ENCODE assay signal across 7 cellular contexts in genomic region chr10:132386921-132387320, GRCh38. TPM values are rescaled to one million over a fixed set of nuclear protein-coding genes. Genes with fewer than 3 reads are reported as not detected.
DNase-seq lines count a peak whose midpoint lies in the region; ATAC-seq, FAIRE-seq and TF ChIP-seq lines count a peak whose summit lies in the region.
"Not testable (repeated sequence)": the region's sequence is repeated elsewhere in the genome, so short reads cannot be mapped to it uniquely, and the experiment has no call there.

No MANE protein-coding gene starts in this region.

- not testable (repeated sequence) for H3K36me3 Mint-ChIP-seq in activated T-cell treated with anti-CD3 and anti-CD28 coated beads, Interleukin-2, amount 50 U/mL, for 24 hours (ENCODE audit: low read depth); chondrocyte (ENCODE audit: low read depth); naive B cell; type B pancreatic cell

- H3K9me3 Mint-ChIP-seq in activated T-cell treated with anti-CD3 and anti-CD28 coated beads, Interleukin-2, amount 50 U/mL, for 24 hours; chondrocyte (ENCODE audit: low read depth); naive B cell; type B pancreatic cell: not testable (repeated sequence)

- not testable (repeated sequence) for H3K9me2 ChIP-seq in Loucy (replicated peaks; ENCODE audit: low read depth, low read length)

- peak overlapping the region; percentile 91 for H3K4me2 ChIP-seq in Loucy (ENCODE audit: low read depth, low read length, poor library complexity, severe bottlenecking)

- H3K27ac ChIP-seq in kidney (ENCODE audit: low read depth in 2 of 2, low read length in 2 of 2), result not testable (repeated sequence)
- peak overlapping the region in 5 of 8 donors; percentile 54 to 77 (median 63) for H3K27ac ChIP-seq in spleen

- H3K36me3 ChIP-seq in Loucy (ENCODE audit: insufficient read depth, low read length); kidney (ENCODE audit: control insufficient read depth in 1 of 2, insufficient read depth in 2 of 2, low read length in 2 of 2); spleen: not testable (repeated sequence)

- H3K27me3 Mint-ChIP-seq in activated T-cell treated with anti-CD3 and anti-CD28 coated beads, Interleukin-2, amount 50 U/mL, for 24 hours; chondrocyte (ENCODE audit: low read depth); naive B cell; type B pancreatic cell: not testable (repeated sequence)

- not testable (repeated sequence) for H3K4me1 Mint-ChIP-seq in activated T-cell treated with anti-CD3 and anti-CD28 coated beads, Interleukin-2, amount 50 U/mL, for 24 hours (ENCODE audit: low read depth); chondrocyte (ENCODE audit: low read depth)
- H3K4me1 Mint-ChIP-seq in naive B cell (peaks cover 12 to 23% (median 17%) of the 10 kb centered on the region in 3 donors), type B pancreatic cell (ENCODE audit: unreplicated experiment) (peaks cover 26% of the 10 kb centered on the region)

- H3K4me3 ChIP-seq in Loucy (ENCODE audit: low read length, poor library complexity, severe bottlenecking), result peak overlapping the region; percentile 67
- H3K4me3 ChIP-seq in kidney (ENCODE audit: low read length in 2 of 2); spleen: not testable (repeated sequence)

- 70 to 88% (median 80%) methylated on average over 1 of the region's 1 CpG; no CpG with 5 or more reads in 1 of the 5 donors for WGBS in spleen, 5 donors

- not testable (repeated sequence) for H3K27me3 ChIP-seq in Loucy (ENCODE audit: insufficient read depth, low read length, poor library complexity, severe bottlenecking); spleen (replicated peaks in 1 of 7)

- not testable (repeated sequence) for H3F3A ChIP-seq in Loucy (ENCODE audit: low read depth)

- H3K4me3 Mint-ChIP-seq in activated T-cell treated with anti-CD3 and anti-CD28 coated beads, Interleukin-2, amount 50 U/mL, for 24 hours; chondrocyte (ENCODE audit: unreplicated experiment); type B pancreatic cell: not testable (repeated sequence)
- H3K4me3 Mint-ChIP-seq in naive B cell, result peak overlapping the region in 4 of 8 donors; percentile 34 to 79 (median 62)

- H3K79me2 ChIP-seq in Loucy (ENCODE audit: insufficient read depth, low read length), result not testable (repeated sequence)

- H4K20me1 ChIP-seq in Loucy (ENCODE audit: insufficient read depth, low read length, poor library complexity, severe bottlenecking), result not testable (repeated sequence)

- ATAC-seq in naive B cell (ENCODE audit: low read depth in 2 of 2), result not testable (repeated sequence)

- not testable (repeated sequence) for H2AFZ ChIP-seq in Loucy (ENCODE audit: low read length)

- TF ChIP-seq CTCF in Loucy (conservative IDR thresholded peaks at IDR 0.05; ENCODE audit: low read length); chondrocyte (IDR thresholded peaks at IDR 0.05); kidney (IDR thresholded peaks at IDR 0.05; ENCODE audit: borderline replicate concordance, extremely low read depth, insufficient read depth); spleen (IDR thresholded peaks at IDR 0.05 in 8 of 11, conservative IDR thresholded peaks at IDR 0.05 in 3 of 11); type B pancreatic cell (conservative IDR thresholded peaks at IDR 0.05): not testable (repeated sequence)

- peak overlapping the region; percentile 70 for H3K9ac ChIP-seq in Loucy (ENCODE audit: low read depth, low read length, poor library complexity, severe bottlenecking)
- H3K9ac ChIP-seq in kidney (ENCODE audit: low read length in 2 of 2), result not testable (repeated sequence)

- H3K4me1 ChIP-seq in Loucy (ENCODE audit: insufficient read depth, low read length, poor library complexity, severe bottlenecking) (peaks cover 69% of the 10 kb centered on the region), spleen (peaks cover 14 to 71% (median 45%) of the 10 kb centered on the region in 6 donors)
- not testable (repeated sequence) for H3K4me1 ChIP-seq in kidney (ENCODE audit: control insufficient read depth in 1 of 2, insufficient read depth in 1 of 2, low read depth in 1 of 2, low read length in 2 of 2)

- intact Hi-C loops in kidney (cut with DNase I), result not testable (repeated sequence)
- intact Hi-C loops in spleen (cut with DNase I; ENCODE audit: low total_unique reads), result loop anchor here (5.0 kb wide), 1 partner anchor 250 kb away; no protein-coding TSS in a partner anchor

- H3K9me3 ChIP-seq in Loucy (ENCODE audit: insufficient read depth, low read depth, low read length); kidney (ENCODE audit: control insufficient read depth in 1 of 2, low read length in 2 of 2); spleen: not testable (repeated sequence)

- peak overlapping the region; percentile 95 for H3K27ac Mint-ChIP-seq in activated T-cell treated with anti-CD3 and anti-CD28 coated beads, Interleukin-2, amount 50 U/mL, for 24 hours
- not testable (repeated sequence) for H3K27ac Mint-ChIP-seq in chondrocyte (ENCODE audit: unreplicated experiment)
- peak overlapping the region in 5 of 6 donors; percentile 64 to 98 (median 93) for H3K27ac Mint-ChIP-seq in naive B cell
- peak overlapping the region; percentile 18 for H3K27ac Mint-ChIP-seq in type B pancreatic cell

- not testable (repeated sequence) for TF ChIP-seq POLR2A in spleen (IDR thresholded peaks at IDR 0.05)

- not testable (repeated sequence) for FAIRE-seq in kidney (lab: Jason Lieb, UNC)

- DNase-seq in activated T-cell treated with anti-CD3 and anti-CD28 coated beads, Interleukin-2, amount 50 U/mL, for 24 hours; naive B cell; type B pancreatic cell (ENCODE audit: extremely low spot score, unreplicated experiment): not testable (repeated sequence)
- peak; percentile 43 for DNase-seq in chondrocyte (ENCODE audit: low spot score)
- peak; percentile 58 for DNase-seq in kidney
- peak; percentile 70 for DNase-seq in spleen

RNA-seq across cellular contexts. Expression of gene PWWP2B, which starts 10.1 kb away (rescaled TPM):
- total RNA-seq in chondrocyte (9.9 to 13.9 TPM (median 13.2 TPM) in 3 replicates), kidney (24.3 TPM), spleen (10 to 100 TPM; 24.8 to 41.7 (median 28.1) TPM), type B pancreatic cell (ENCODE audit: low replicate concordance) (22.6 and 41.4 TPM in 2 replicates)
- polyA plus RNA-seq in kidney (ENCODE audit: insufficient read depth, low read depth, low replicate concordance) (12.9 TPM), naive B cell (ENCODE audit: low read depth in 6 of 6) (10 to 100 TPM in 1 of 6 donors, 1 to 10 TPM in 5; 3.3 to 10.3 (median 6.2) TPM), spleen (10 to 100 TPM; 22.5 to 50.0 (median 27.8) TPM)

RNA-seq across cellular contexts. Expression of gene LRRC27, which starts 54.9 kb away (rescaled TPM):
- total RNA-seq in chondrocyte (10.2 to 14.4 TPM (median 13.2 TPM) in 3 replicates), kidney (14.6 TPM), spleen (10 to 100 TPM; 11.9 to 29.9 (median 19.4) TPM), type B pancreatic cell (ENCODE audit: low replicate concordance) (8.9 and 14.2 TPM in 2 replicates)
- polyA plus RNA-seq in kidney (ENCODE audit: insufficient read depth, low read depth, low replicate concordance) (14.4 TPM), naive B cell (ENCODE audit: low read depth in 6 of 6) (10 to 100 TPM in 1 of 6 donors, 1 to 10 TPM in 5; 7.7 to 11.1 (median 8.7) TPM), spleen (10 to 100 TPM in 1 of 3 donors, 1 to 10 TPM in 2; 6.1 to 13.0 (median 8.5) TPM)
